Comparison of ENCODE assay signal across 8 cellular contexts in the genomic region with DNA sequence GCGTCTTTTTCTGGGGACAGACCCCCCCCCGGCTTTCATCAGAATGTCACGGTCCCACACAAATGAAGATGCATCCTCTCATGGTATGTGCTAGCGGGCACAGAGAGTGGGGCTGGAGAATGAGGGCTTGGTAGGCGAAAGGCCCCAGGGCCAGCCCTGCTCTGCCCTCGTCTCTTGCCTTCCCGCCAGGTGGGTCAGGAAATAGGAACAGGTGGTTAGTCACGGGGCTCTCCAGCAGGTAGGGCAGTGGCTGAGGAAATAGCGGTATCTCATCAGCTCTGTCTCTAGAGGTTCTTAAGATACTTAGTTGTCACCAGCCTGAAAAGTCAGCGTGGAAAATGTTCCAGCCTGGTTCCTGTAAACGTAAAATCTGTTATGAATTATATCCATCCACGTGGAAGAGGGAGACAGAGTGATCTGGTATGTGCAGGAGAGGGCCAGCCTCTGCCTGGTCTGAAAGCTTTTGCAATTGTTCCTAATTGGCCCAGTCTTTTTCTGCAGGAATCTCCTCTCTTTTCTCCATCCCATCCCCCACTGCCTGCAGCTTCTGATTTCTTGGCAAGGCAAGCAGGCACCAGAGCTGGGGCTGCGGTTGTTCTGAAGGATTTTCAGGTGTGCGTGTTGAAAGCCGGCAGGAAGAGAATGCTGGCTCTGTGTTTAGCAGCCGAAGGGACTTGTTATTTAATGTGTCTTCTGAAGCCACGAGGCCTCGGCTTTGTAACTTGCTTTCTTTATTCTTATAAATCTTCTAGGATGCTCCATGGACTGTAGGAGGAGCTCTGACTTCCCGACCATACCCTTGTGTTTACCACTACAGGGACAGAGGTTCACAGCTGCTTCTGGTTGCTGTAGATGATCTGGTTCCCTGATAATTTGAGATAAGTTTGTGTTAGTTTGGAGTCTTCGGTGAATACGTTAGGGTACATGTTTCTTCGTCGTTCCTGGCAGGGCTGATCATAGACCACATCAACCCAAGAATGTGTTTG.
DNase-seq lines count a peak whose midpoint lies in the region; ATAC-seq and TF ChIP-seq lines count a peak whose summit lies in the region.

No MANE protein-coding gene starts in this region.

- H3K27me3 ChIP-seq in SK-N-SH (ENCODE audit: insufficient read depth) (no peaks in the 10 kb centered on the region), aorta (ENCODE audit: control insufficient read depth in 1 of 2, insufficient read depth in 2 of 2, low read length in 1 of 2) (no peaks in the 10 kb centered on the region), prostate gland (replicated peaks; ENCODE audit: insufficient read depth) (no peaks in the 10 kb centered on the region)

- H3K9me3 ChIP-seq in SK-N-SH (no peaks in the 10 kb centered on the region), aorta (ENCODE audit: control insufficient read depth, low read length) (no peaks in the 10 kb centered on the region), prostate gland (no peaks in the 10 kb centered on the region)

- H3K36me3 ChIP-seq in SK-N-SH (replicated peaks in 1 of 2; ENCODE audit: control insufficient read depth in 1 of 2, insufficient read depth in 2 of 2, low read length in 1 of 2) (no peaks in the 10 kb centered on the region), aorta (ENCODE audit: control insufficient read depth in 1 of 2, insufficient read depth in 2 of 2, low read length in 1 of 2) (no peaks in the 10 kb centered on the region), prostate gland (no peaks in the 10 kb centered on the region)

- TF ChIP-seq POLR2A in prostate gland (IDR thresholded peaks at IDR 0.05) = no peak

- DNase-seq in EL = peak; percentile 32
- peak; percentile 82 for DNase-seq in SK-N-SH
- DNase-seq in foreskin fibroblast = peak; percentile 75 to 85
- peak; percentile 36 for DNase-seq in retina
- no peak for DNase-seq in aorta
- no peak for DNase-seq in HPDE6-E6E7 (ENCODE audit: extremely low spot score)
- no peak for DNase-seq in COR-L47 (lab: John Stamatoyannopoulos, UW)
- DNase-seq in prostate gland (ENCODE audit: low spot score) = no peak

- no peaks in the 10 kb centered on the region for H4K20me1 ChIP-seq in SK-N-SH (ENCODE audit: insufficient read depth)

- H3F3A ChIP-seq in SK-N-SH (replicated peaks; ENCODE audit: insufficient read depth) = peaks cover 9% of the 10 kb centered on the region

- H3K9me2 ChIP-seq in SK-N-SH = no peaks in the 10 kb centered on the region

- H3K4me1 ChIP-seq in SK-N-SH (ENCODE audit: control insufficient read depth in 1 of 2, insufficient read depth in 2 of 2, low read depth in 1 of 2, low read length in 1 of 2) (peaks cover 20 to 62% of the 10 kb centered on the region in 2 experiments), aorta (ENCODE audit: control insufficient read depth in 1 of 2, insufficient read depth in 2 of 2, low read length in 2 of 2) (peaks cover 2 to 11% of the 10 kb centered on the region in 2 donors), prostate gland (replicated peaks) (no peaks in the 10 kb centered on the region)

- TF ChIP-seq RAD21 in SK-N-SH (IDR thresholded peaks at IDR 0.05; ENCODE audit: low read length) = peak; percentile 51

- WGBS in SK-N-SH (ENCODE audit: low lambda C conversion rate) = 46% methylated on average over 23 of the region's 23 CpGs
- 45 to 48% methylated on average over 23 of the region's 23 CpGs for WGBS in aorta, 2 donors
- 49% methylated on average over 23 of the region's 23 CpGs for WGBS in prostate gland

- H2AFZ ChIP-seq in SK-N-SH (ENCODE audit: low read depth) = 0 out of 2 replicates have a peak overlapping the region, but pooled peaks have one; percentile 50

- POLR2A ChIA-PET in SK-N-SH (lab: Yijun Ruan, JAX) = interaction anchor here (1.0 kb wide), 1 partner anchor 11 kb away, joined by 3 read pairs; no protein-coding TSS in a partner anchor

- no peaks in the 10 kb centered on the region for H3K79me2 ChIP-seq in SK-N-SH (ENCODE audit: insufficient read depth)

- TF ChIP-seq CTCF in SK-N-SH (IDR thresholded peaks at IDR 0.05) (peak; percentile 41), foreskin fibroblast (IDR thresholded peaks at IDR 0.05; ENCODE audit: low read depth, low read length) (peak; percentile 59), prostate gland (IDR thresholded peaks at IDR 0.05) (no peak)

- H3K9ac ChIP-seq in SK-N-SH = no peak overlapping the region

- CTCF ChIA-PET in SK-N-SH (lab: Yijun Ruan, JAX) = interaction anchor here (0.7 to 2.0 kb wide), 9 partner anchors 11 to 402 kb away, joined by 3 to 7 read pairs (median 3); no protein-coding TSS in a partner anchor

- H3K4me2 ChIP-seq in SK-N-SH = peak overlapping the region; percentile 69

- ATAC-seq in aorta (ENCODE audit: low FRiP score) = no peak

- TF ChIP-seq EP300 in SK-N-SH (IDR thresholded peaks at IDR 0.05; ENCODE audit: borderline replicate concordance in 1 of 2, low read depth in 1 of 2, low read length in 1 of 2) = peak in 1 of 2 experiments; percentile 73; a peak in 2 of 4 replicates

- intact Hi-C loops in aorta (cut with DNase I) (loop anchor here in 1 of 2 donors (5.0 kb wide), 1 partner anchor 83 kb away; no protein-coding TSS in a partner anchor), prostate gland (cut with DNase I) (loop anchor here (5.0 kb wide), 1 partner anchor 83 kb away; no protein-coding TSS in a partner anchor)

- no peak overlapping the region for H3K4me3 ChIP-seq in SK-N-SH (ENCODE audit: low read depth in 2 of 2, low read length in 1 of 2)
- H3K4me3 ChIP-seq in foreskin fibroblast (ENCODE audit: low read depth in 1 of 2, low read length in 2 of 2) = peak overlapping the region in 1 of 2 donors; percentile 24
- H3K4me3 ChIP-seq in aorta (ENCODE audit: low read length in 2 of 2) = no peak overlapping the region
- no peak overlapping the region for H3K4me3 ChIP-seq in prostate gland

- peak overlapping the region; percentile 29 to 91; a peak in 3 of 4 replicates for H3K27ac ChIP-seq in SK-N-SH (ENCODE audit: low read depth in 2 of 2, low read length in 1 of 2)
- H3K27ac ChIP-seq in aorta (ENCODE audit: low read depth in 1 of 2, low read length in 2 of 2) = no peak overlapping the region
- H3K27ac ChIP-seq in prostate gland = peak overlapping the region in 1 of 2 donors; percentile 45

TF ChIP-seq in SK-N-SH, 30 proteins besides CTCF, POLR2A, EP300 and RAD21 (continues in another document):
- TF ChIP-seq RFX5 (IDR thresholded peaks at IDR 0.05; ENCODE audit: low read length) (peak; percentile 40; the same call in 1 of the 2 replicates), RCOR1 (IDR thresholded peaks at IDR 0.05; ENCODE audit: low read length) (peak; percentile 66), ELF1 (IDR thresholded peaks at IDR 0.05) (no peak), POLR2AphosphoS5 (IDR thresholded peaks at IDR 0.05; ENCODE audit: low read depth, low read length) (no peak), SMC3 (IDR thresholded peaks at IDR 0.05; ENCODE audit: low read depth, low read length) (peak; percentile 30; the same call in 1 of the 2 replicates), TAF1 (IDR thresholded peaks at IDR 0.05; ENCODE audit: borderline replicate concordance, low read depth, low read length) (no peak), NRF1 (IDR thresholded peaks at IDR 0.05; ENCODE audit: low read depth, low read length) (no peak), MXI1 (IDR thresholded peaks at IDR 0.05; ENCODE audit: low read depth, low read length) (peak; percentile 98), MAX (IDR thresholded peaks at IDR 0.05; ENCODE audit: low read depth) (no peak)
- TF ChIP-seq, protein P1, sequence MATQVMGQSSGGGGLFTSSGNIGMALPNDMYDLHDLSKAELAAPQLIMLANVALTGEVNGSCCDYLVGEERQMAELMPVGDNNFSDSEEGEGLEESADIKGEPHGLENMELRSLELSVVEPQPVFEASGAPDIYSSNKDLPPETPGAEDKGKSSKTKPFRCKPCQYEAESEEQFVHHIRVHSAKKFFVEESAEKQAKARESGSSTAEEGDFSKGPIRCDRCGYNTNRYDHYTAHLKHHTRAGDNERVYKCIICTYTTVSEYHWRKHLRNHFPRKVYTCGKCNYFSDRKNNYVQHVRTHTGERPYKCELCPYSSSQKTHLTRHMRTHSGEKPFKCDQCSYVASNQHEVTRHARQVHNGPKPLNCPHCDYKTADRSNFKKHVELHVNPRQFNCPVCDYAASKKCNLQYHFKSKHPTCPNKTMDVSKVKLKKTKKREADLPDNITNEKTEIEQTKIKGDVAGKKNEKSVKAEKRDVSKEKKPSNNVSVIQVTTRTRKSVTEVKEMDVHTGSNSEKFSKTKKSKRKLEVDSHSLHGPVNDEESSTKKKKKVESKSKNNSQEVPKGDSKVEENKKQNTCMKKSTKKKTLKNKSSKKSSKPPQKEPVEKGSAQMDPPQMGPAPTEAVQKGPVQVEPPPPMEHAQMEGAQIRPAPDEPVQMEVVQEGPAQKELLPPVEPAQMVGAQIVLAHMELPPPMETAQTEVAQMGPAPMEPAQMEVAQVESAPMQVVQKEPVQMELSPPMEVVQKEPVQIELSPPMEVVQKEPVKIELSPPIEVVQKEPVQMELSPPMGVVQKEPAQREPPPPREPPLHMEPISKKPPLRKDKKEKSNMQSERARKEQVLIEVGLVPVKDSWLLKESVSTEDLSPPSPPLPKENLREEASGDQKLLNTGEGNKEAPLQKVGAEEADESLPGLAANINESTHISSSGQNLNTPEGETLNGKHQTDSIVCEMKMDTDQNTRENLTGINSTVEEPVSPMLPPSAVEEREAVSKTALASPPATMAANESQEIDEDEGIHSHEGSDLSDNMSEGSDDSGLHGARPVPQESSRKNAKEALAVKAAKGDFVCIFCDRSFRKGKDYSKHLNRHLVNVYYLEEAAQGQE (IDR thresholded peaks at IDR 0.05; ENCODE audit: low read depth, low read length) = no peak
- TF ChIP-seq, protein P2, sequence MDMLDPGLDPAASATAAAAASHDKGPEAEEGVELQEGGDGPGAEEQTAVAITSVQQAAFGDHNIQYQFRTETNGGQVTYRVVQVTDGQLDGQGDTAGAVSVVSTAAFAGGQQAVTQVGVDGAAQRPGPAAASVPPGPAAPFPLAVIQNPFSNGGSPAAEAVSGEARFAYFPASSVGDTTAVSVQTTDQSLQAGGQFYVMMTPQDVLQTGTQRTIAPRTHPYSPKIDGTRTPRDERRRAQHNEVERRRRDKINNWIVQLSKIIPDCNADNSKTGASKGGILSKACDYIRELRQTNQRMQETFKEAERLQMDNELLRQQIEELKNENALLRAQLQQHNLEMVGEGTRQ (IDR thresholded peaks at IDR 0.05; ENCODE audit: borderline replicate concordance, low read depth, low read length) = no peak

Comparison
In these comparisons a context has a peak if more than half of its experiments do, and no peak if none do; other contexts are left out.
1. DNase-seq: peak in EL (single experiment), SK-N-SH (single experiment), foreskin fibroblast (2 of 2) and retina (single experiment); none in aorta (0 of 2), HPDE6-E6E7 (single experiment), COR-L47 (single experiment) and prostate gland (single experiment).
2. H3K27ac ChIP-seq: peak in SK-N-SH (2 of 2); none in aorta (0 of 2).
3. CTCF ChIP-seq: peak in SK-N-SH (single experiment) and foreskin fibroblast (single experiment); none in prostate gland (0 of 4).